Comparison of ENCODE assay signal across 2 cellular contexts in genomic region chr4:94385452-94385851, GRCh38. TPM values are rescaled to one million over a fixed set of nuclear protein-coding genes. Genes with fewer than 3 reads are reported as not detected.
"Had no signal": no experiment of that assay in that cellular context is flagged by ENCODE, and none has a peak within 500 bp of the region (broad histone marks: within the 10 kb centered on the region; RNA-seq: fewer than 3 reads in every experiment).

No MANE protein-coding gene starts in this region.

RNA-seq across cellular contexts. Expression of gene HPGDS, which starts 42.8 kb away (rescaled TPM):
- total RNA-seq: G401, GM12878 had no signal
- polyA plus RNA-seq: GM12878 had no signal
